In genomic region chr1:35726814-35727433, GRCh38 we compare ENCODE assay signal across 8 cellular contexts. TPM values are rescaled to one million over a fixed set of nuclear protein-coding genes. Genes with fewer than 3 reads are reported as not detected.
A peak's percentile ranks its signal among the peaks of the same experiment; 100 is the strongest.
DNase-seq lines count a peak whose midpoint lies in the region; ATAC-seq and TF ChIP-seq lines count a peak whose summit lies in the region.

No MANE protein-coding gene starts in this region.

- H3K4me3 ChIP-seq in OCI-LY7 (ENCODE audit: low read depth, low read length, poor library complexity, severe bottlenecking) (no peak overlapping the region), fibroblast of pulmonary artery (replicated peaks; ENCODE audit: low read depth, low read length) (no peak overlapping the region), neutrophil (ENCODE audit: low read depth in 1 of 2, low read length in 1 of 2) (no peak overlapping the region)

- DNase-seq in DMS153 (lab: John Stamatoyannopoulos, UW) (peak; percentile 54), OCI-LY7 (ENCODE audit: low spot score) (peak; percentile 45), fibroblast of pulmonary artery (ENCODE audit: low read depth) (peak; percentile 76), NCI-H187 (lab: John Stamatoyannopoulos, UW) (no peak)
- peak; percentile 47 for DNase-seq in activated T-cell treated with anti-CD3 and anti-CD28 coated beads, Interleukin-2, amount 50 U/mL, for 4 hours

- peaks cover 84% of the 10 kb centered on the region for H3K36me3 ChIP-seq in OCI-LY7 (ENCODE audit: insufficient read depth, low read length)
- H3K36me3 ChIP-seq in neutrophil: peaks cover 1% of the 10 kb centered on the region

- no peaks in the 10 kb centered on the region for H3K36me3 Mint-ChIP-seq in activated T-cell treated with anti-CD3 and anti-CD28 coated beads, Interleukin-2, amount 50 U/mL, for 4 hours (ENCODE audit: insufficient read depth)

- no peaks in the 10 kb centered on the region for H3K27me3 ChIP-seq in neutrophil

- H3K79me2 ChIP-seq in OCI-LY7 (ENCODE audit: insufficient read depth, low read depth, low read length): no peaks in the 10 kb centered on the region

- ATAC-seq in activated T-cell treated with anti-CD3 and anti-CD28 coated beads, Interleukin-2, amount 50 U/mL, for 4 hours: peak; percentile 90 to 93
- no peak for ATAC-seq in HG03045 (IDR thresholded peaks at IDR 0.05; ENCODE audit: unreplicated experiment)

- no peak overlapping the region for H2AFZ ChIP-seq in OCI-LY7 (ENCODE audit: low read length)

- H3K9me3 ChIP-seq in OCI-LY7 (ENCODE audit: low read length) (no peaks in the 10 kb centered on the region), neutrophil (no peaks in the 10 kb centered on the region)

- H3K27ac ChIP-seq in OCI-LY7 (ENCODE audit: low read depth, low read length, poor library complexity, severe bottlenecking) (no peak overlapping the region), neutrophil (no peak overlapping the region)

- BruUV-seq in OCI-LY7 (replicated peaks; lab: Mats Ljungman, UMichigan): no TSS peak

- no peaks in the 10 kb centered on the region for H3K27me3 Mint-ChIP-seq in activated T-cell treated with anti-CD3 and anti-CD28 coated beads, Interleukin-2, amount 50 U/mL, for 4 hours (ENCODE audit: low read depth)

- no peak for TF ChIP-seq EP300 in Ishikawa (IDR thresholded peaks at IDR 0.05; ENCODE audit: borderline replicate concordance)

- H3K4me1 Mint-ChIP-seq in activated T-cell treated with anti-CD3 and anti-CD28 coated beads, Interleukin-2, amount 50 U/mL, for 4 hours (ENCODE audit: low read depth): peaks cover 2% of the 10 kb centered on the region

- H3K4me3 Mint-ChIP-seq in activated T-cell treated with anti-CD3 and anti-CD28 coated beads, Interleukin-2, amount 50 U/mL, for 4 hours: no peak overlapping the region

- peak; percentile 74 for TF ChIP-seq RAD21 in Ishikawa (IDR thresholded peaks at IDR 0.05; ENCODE audit: low read depth)

- TF ChIP-seq CTCF in OCI-LY7 (conservative IDR thresholded peaks at IDR 0.05; ENCODE audit: low read length): peak; percentile 84
- TF ChIP-seq CTCF in fibroblast of pulmonary artery (IDR thresholded peaks at IDR 0.05; ENCODE audit: low read length, missing control alignments): peak; percentile 91
- peak; percentile 66 for TF ChIP-seq CTCF in neutrophil (IDR thresholded peaks at IDR 0.05)

- POLR2A ChIA-PET in OCI-LY7 (lab: Charles Lee): interaction anchor here (1.7 kb wide), 1 partner anchor 42 kb away, joined by 9 read pairs; the partner anchor contains the start of gene CLSPN

- H3K9me3 Mint-ChIP-seq in activated T-cell treated with anti-CD3 and anti-CD28 coated beads, Interleukin-2, amount 50 U/mL, for 4 hours: no peaks in the 10 kb centered on the region

- H3K9me2 ChIP-seq in OCI-LY7 (ENCODE audit: insufficient read depth, low read length): no peaks in the 10 kb centered on the region

- H3K4me2 ChIP-seq in OCI-LY7 (ENCODE audit: low read length): no peak overlapping the region

- intact Hi-C loops in OCI-LY7 (cut with micrococcal nuclease; ENCODE audit: unreplicated experiment): loop anchor here (5.0 kb wide), 1 partner anchor 45 kb away; no protein-coding TSS in a partner anchor

- CTCF ChIA-PET in OCI-LY7 (lab: Charles Lee; ENCODE audit: unreplicated experiment): interaction anchor here (1.1 to 1.3 kb wide), 3 partner anchors 11 to 170 kb away, joined by 3 to 4 read pairs (median 3); partner anchors contain the start of genes KIAA0319L and NCDN

- H3K4me1 ChIP-seq in OCI-LY7 (ENCODE audit: insufficient read depth, low read length, poor library complexity, severe bottlenecking): no peaks in the 10 kb centered on the region
- no peaks in the 10 kb centered on the region for H3K4me1 ChIP-seq in neutrophil (ENCODE audit: control insufficient read depth in 1 of 2, insufficient read depth in 1 of 2, low read depth in 1 of 2, low read length in 1 of 2)

- no peaks in the 10 kb centered on the region for H4K20me1 ChIP-seq in OCI-LY7 (ENCODE audit: insufficient read depth, low read length)

TF ChIP-seq in Ishikawa, 13 proteins besides CTCF, POLR2A, EP300 and RAD21:
- TF ChIP-seq TEAD4 (IDR thresholded peaks at IDR 0.05): no peak
- TF ChIP-seq USF1 (IDR thresholded peaks at IDR 0.05): no peak
- no peak for TF ChIP-seq YY1 (IDR thresholded peaks at IDR 0.05; ENCODE audit: low read depth)
- no peak for TF ChIP-seq EGR1 (IDR thresholded peaks at IDR 0.05)
- no peak for TF ChIP-seq NFIC (IDR thresholded peaks at IDR 0.05)
- TF ChIP-seq, protein P1, sequence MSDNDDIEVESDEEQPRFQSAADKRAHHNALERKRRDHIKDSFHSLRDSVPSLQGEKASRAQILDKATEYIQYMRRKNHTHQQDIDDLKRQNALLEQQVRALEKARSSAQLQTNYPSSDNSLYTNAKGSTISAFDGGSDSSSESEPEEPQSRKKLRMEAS (IDR thresholded peaks at IDR 0.05): no peak
- TF ChIP-seq CREB1 (IDR thresholded peaks at IDR 0.05; ENCODE audit: low read depth): no peak
- no peak for TF ChIP-seq ZBTB7A (IDR thresholded peaks at IDR 0.05; ENCODE audit: low read depth)
- no peak for TF ChIP-seq FOXM1 (IDR thresholded peaks at IDR 0.05; ENCODE audit: borderline replicate concordance, low read depth)
- no peak for TF ChIP-seq CEBPB (IDR thresholded peaks at IDR 0.05)
- TF ChIP-seq TCF12 (IDR thresholded peaks at IDR 0.05; ENCODE audit: low read depth): no peak
- TF ChIP-seq TAF1 (IDR thresholded peaks at IDR 0.05; ENCODE audit: low read depth): no peak
- TF ChIP-seq REST (IDR thresholded peaks at IDR 0.05; ENCODE audit: low read depth): no peak

RNA-seq across cellular contexts. Expression of gene C1orf216, which starts 8.2 kb away (rescaled TPM):
- 7.2 and 8.8 TPM in 2 replicates for total RNA-seq in OCI-LY7 (2014; rRNA removed; shearing (Covaris generic))
- 15.0 and 15.3 TPM in 2 replicates for total RNA-seq in OCI-LY7 (2022)
- 10 to 100 TPM; 19.5 to 20.6 (median 19.9) TPM for total RNA-seq in activated T-cell treated with anti-CD3 and anti-CD28 coated beads, Interleukin-2, amount 50 U/mL, for 4 hours

RNA-seq across cellular contexts. Expression of gene CLSPN, which starts 42.9 kb away (rescaled TPM):
- 28.7 and 33.2 TPM in 2 replicates for total RNA-seq in OCI-LY7 (2014; rRNA removed; shearing (Covaris generic))
- 67.9 and 68.5 TPM in 2 replicates for total RNA-seq in OCI-LY7 (2022)
- total RNA-seq in activated T-cell treated with anti-CD3 and anti-CD28 coated beads, Interleukin-2, amount 50 U/mL, for 4 hours: 10 to 100 TPM; 34.6 to 39.2 (median 35.7) TPM

Comparison
In these comparisons a context has a peak if more than half of its experiments do, and no peak if none do; other contexts are left out.
1. DNase-seq: peak in DMS153 (single experiment), OCI-LY7 (single experiment), activated T-cell treated with anti-CD3 and anti-CD28 coated beads, Interleukin-2, amount 50 U/mL, for 4 hours (single experiment) and fibroblast of pulmonary artery (single experiment); none in NCI-H187 (0 of 2).
2. Peak in every context shown above with its lines, with median percentiles within 50 percentile points of each other: CTCF ChIP-seq.